ENCODE assay signal across 8 cellular contexts in the genomic region with DNA sequence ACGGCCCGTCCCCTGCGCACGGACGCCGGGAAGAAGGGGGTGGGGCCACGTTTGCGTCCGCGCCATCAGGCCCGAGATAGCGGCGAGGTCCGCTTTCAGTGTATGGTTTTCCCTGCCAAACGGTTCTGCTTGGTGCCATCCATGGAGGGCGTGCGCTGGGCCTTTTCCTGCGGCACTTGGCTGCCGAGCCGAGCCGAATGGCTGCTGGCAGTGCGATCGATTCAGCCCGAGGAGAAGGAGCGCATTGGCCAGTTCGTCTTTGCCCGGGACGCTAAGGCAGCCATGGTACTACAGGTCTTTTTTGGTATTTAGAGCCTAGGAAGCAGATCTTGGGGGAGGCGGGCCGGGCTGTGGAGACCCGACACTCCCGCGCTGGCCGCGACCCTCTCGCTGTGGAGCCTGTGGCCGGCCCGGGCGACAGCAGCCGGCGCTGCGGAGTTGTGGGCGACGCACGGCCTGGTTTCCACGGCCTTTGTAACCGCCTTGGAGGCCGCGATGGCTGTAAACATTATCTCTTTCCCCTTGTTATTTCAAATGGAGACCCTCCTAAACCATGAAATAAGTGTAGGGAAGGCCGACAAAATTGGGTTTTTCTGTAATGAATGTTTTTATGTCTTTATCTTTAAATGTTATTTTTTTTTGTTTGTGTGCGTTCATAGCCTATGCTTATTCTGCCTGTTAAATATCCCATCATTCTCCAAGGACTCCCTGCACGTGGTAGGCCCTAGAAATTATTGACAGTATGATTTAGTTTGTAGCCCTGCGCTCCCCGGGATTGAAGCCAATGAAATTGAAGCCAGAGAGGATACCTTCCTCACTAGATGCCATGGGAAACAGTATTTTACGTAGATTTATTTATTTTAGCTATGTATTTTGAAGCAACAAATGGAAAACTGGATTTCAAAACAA. TPM values are rescaled to one million over a fixed set of nuclear protein-coding genes. Genes with fewer than 3 reads are reported as not detected.
DNase-seq lines count a peak whose midpoint lies in the region; ATAC-seq, FAIRE-seq and TF ChIP-seq lines count a peak whose summit lies in the region.

A gene with protein sequence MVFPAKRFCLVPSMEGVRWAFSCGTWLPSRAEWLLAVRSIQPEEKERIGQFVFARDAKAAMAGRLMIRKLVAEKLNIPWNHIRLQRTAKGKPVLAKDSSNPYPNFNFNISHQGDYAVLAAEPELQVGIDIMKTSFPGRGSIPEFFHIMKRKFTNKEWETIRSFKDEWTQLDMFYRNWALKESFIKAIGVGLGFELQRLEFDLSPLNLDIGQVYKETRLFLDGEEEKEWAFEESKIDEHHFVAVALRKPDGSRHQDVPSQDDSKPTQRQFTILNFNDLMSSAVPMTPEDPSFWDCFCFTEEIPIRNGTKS (plus strand): TSS at position 54 of the 909 bp plus-strand sequence. CDS start 49 bp downstream, at position 103.

- TF ChIP-seq EP300 in HepG2 (IDR thresholded peaks at IDR 0.05; ENCODE audit: low read depth in 2 of 2, low read length in 2 of 2) (no peak), HepG2 (CRISPR knock-in tag; IDR thresholded peaks at IDR 0.05; ENCODE audit: borderline replicate concordance) (no peak)

- H3K4me3 ChIP-seq in HepG2 (replicated peaks in 1 of 3; ENCODE audit: insufficient read depth in 1 of 3, low read depth in 2 of 3, low read length in 3 of 3) = peak within 1 kb of the TSS; percentile 88 to 93 (median 90)
- peak within 1 kb of the TSS; percentile 97 to 99 for H3K4me3 ChIP-seq in stomach smooth muscle (ENCODE audit: low read length in 2 of 2)

- intact Hi-C loops in dendritic cell treated with granulocyte-macrophage colony-stimulating factor and Interleukin-4, amounts not matched to agents 40 ng/mL and 50 ng/mL, for 4 days (cut with micrococcal nuclease) = loop anchor here (1.0 kb wide), 1 partner anchor 56 kb away; a partner anchor contains a TSS
- intact Hi-C loops in HepG2 (cut with micrococcal nuclease; ENCODE audit: unreplicated experiment) = loop anchor here (1.0 to 10.0 kb wide), 3 partner anchors 56 to 1117 kb away; a partner anchor contains a TSS

- TF ChIP-seq POLR2A in HepG2 (IDR thresholded peaks at IDR 0.05; ENCODE audit: insufficient read depth in 1 of 2, low read depth in 2 of 2, low read length in 2 of 2) = peak; percentile 50 to 78

- no peak for TF ChIP-seq RAD21 in HepG2 (CRISPR knock-in tag; IDR thresholded peaks at IDR 0.05)

- peak within 1 kb of the TSS; percentile 61 for H2AFZ ChIP-seq in HepG2 (ENCODE audit: low read length)

- peak within 1 kb of the TSS; percentile 96 for H3K27ac Mint-ChIP-seq in dendritic cell treated with granulocyte-macrophage colony-stimulating factor and Interleukin-4, amounts not matched to agents 40 ng/mL and 50 ng/mL, for 4 days

- 0% methylated on average over 18 of the region's 55 CpGs for WGBS in HepG2 (ENCODE audit: low lambda C conversion rate)

- H3K4me1 ChIP-seq in HepG2 (ENCODE audit: insufficient read depth, low read length) = peaks cover 49% of the 10 kb centered on the region
- H3K4me1 ChIP-seq in stomach smooth muscle (ENCODE audit: control insufficient read depth, insufficient read depth, low read length) = peaks cover 7% of the 10 kb centered on the region

- H3K79me2 ChIP-seq in HepG2 (ENCODE audit: insufficient read depth, low read length) = peaks cover 46% of the 10 kb centered on the region

- peak within 1 kb of the TSS; percentile 83 for H3K4me2 ChIP-seq in HepG2 (ENCODE audit: low read depth, low read length)

- no peak for TF ChIP-seq CTCF in HepG2 (CRISPR knock-in tag; IDR thresholded peaks at IDR 0.05)

- H3K4me1 Mint-ChIP-seq in dendritic cell treated with granulocyte-macrophage colony-stimulating factor and Interleukin-4, amounts not matched to agents 40 ng/mL and 50 ng/mL, for 4 days (ENCODE audit: low read depth) = peaks cover 33% of the 10 kb centered on the region

- TSS peak; percentile 63 for BruUV-seq in HepG2 (replicated peaks; lab: Mats Ljungman, UMichigan)

- CTCF ChIA-PET in HepG2 (lab: Yijun Ruan, JAX; ENCODE audit: low intra/inter-chr PET ratio, low total read pairs) = no interaction called here

- H3K9ac ChIP-seq in HepG2 (ENCODE audit: insufficient read depth, low read depth, low read length) (peak within 1 kb of the TSS; percentile 98), stomach smooth muscle (ENCODE audit: low read length in 2 of 2) (peak within 1 kb of the TSS; percentile 91 to 97)

- peaks cover 2 to 25% of the 10 kb centered on the region in 2 experiments for H3K36me3 ChIP-seq in HepG2 (replicated peaks in 1 of 2; ENCODE audit: control insufficient read depth in 1 of 2, insufficient read depth in 2 of 2, low read length in 2 of 2)
- H3K36me3 ChIP-seq in stomach smooth muscle (ENCODE audit: control insufficient read depth in 2 of 2, insufficient read depth in 2 of 2, low read length in 2 of 2) = peaks cover 4 to 21% of the 10 kb centered on the region in 2 donors

- POLR2A ChIA-PET in HepG2 (lab: Yijun Ruan, JAX) = interaction anchor here (0.6 to 1.5 kb wide), 12 partner anchors 8 to 1380 kb away, joined by 3 to 13 read pairs (median 3); a partner anchor contains a TSS

- peaks cover 47% of the 10 kb centered on the region for H3K36me3 Mint-ChIP-seq in dendritic cell treated with granulocyte-macrophage colony-stimulating factor and Interleukin-4, amounts not matched to agents 40 ng/mL and 50 ng/mL, for 4 days (ENCODE audit: low read depth)

- H3K4me3 Mint-ChIP-seq in dendritic cell treated with granulocyte-macrophage colony-stimulating factor and Interleukin-4, amounts not matched to agents 40 ng/mL and 50 ng/mL, for 4 days = peak within 1 kb of the TSS; percentile 96

- in situ Hi-C loops in HepG2 (cut with HindIII; ENCODE audit: extremely low pct_ligation_motif_present, low pct_unique_long_range_greater_than_20kb) = loop anchor here (5.0 kb wide), 1 partner anchor 56 kb away; a partner anchor contains a TSS

- peaks cover 6% of the 10 kb centered on the region; the same call in 1 of the 2 replicates for H4K20me1 ChIP-seq in HepG2 (ENCODE audit: insufficient read depth, low read length)

- FAIRE-seq in HepG2 (lab: Jason Lieb, UNC) = no peak

- H3K27ac ChIP-seq in HepG2 (ENCODE audit: extremely low read length, insufficient read depth, low read length) = peak within 1 kb of the TSS; percentile 97
- peak within 1 kb of the TSS; percentile 91 for H3K27ac ChIP-seq in stomach smooth muscle (ENCODE audit: low read length)

- H3K27me3 Mint-ChIP-seq in dendritic cell treated with granulocyte-macrophage colony-stimulating factor and Interleukin-4, amounts not matched to agents 40 ng/mL and 50 ng/mL, for 4 days = no peaks in the 10 kb centered on the region

- DNase-seq in DMS 273 (lab: John Stamatoyannopoulos, UW; ENCODE audit: unreplicated experiment) (peak; percentile 55), DMS 273 treated with DMSO at 0.1 percent for 48 hours (lab: John Stamatoyannopoulos, UW) (no peak), RKO (ENCODE audit: low spot score) (peak; percentile 67), HepG2 (ENCODE audit: low spot score) (peak; percentile 46)

- H3K9me3 Mint-ChIP-seq in dendritic cell treated with granulocyte-macrophage colony-stimulating factor and Interleukin-4, amounts not matched to agents 40 ng/mL and 50 ng/mL, for 4 days = no peaks in the 10 kb centered on the region

- H3K27me3 ChIP-seq in HepG2 (ENCODE audit: control insufficient read depth in 1 of 2, insufficient read depth in 2 of 2, low read length in 2 of 2) = no peaks in the 10 kb centered on the region; a peak in 1 of 5 replicates
- H3K27me3 ChIP-seq in stomach smooth muscle (ENCODE audit: control insufficient read depth in 1 of 2, insufficient read depth in 2 of 2, low read length in 2 of 2) = no peaks in the 10 kb centered on the region

- H3K9me3 ChIP-seq in HepG2 (ENCODE audit: low read length) (no peaks in the 10 kb centered on the region), stomach smooth muscle (ENCODE audit: control insufficient read depth in 2 of 2, low read length in 2 of 2) (no peaks in the 10 kb centered on the region)

- ATAC-seq in GM19468 (IDR thresholded peaks at IDR 0.05; ENCODE audit: extremely low read depth, unreplicated experiment) (peak; percentile 0), HG03558 (IDR thresholded peaks at IDR 0.05; ENCODE audit: extremely low read depth, unreplicated experiment) (peak; percentile 0), HepG2 (peak; percentile 40)

TF ChIP-seq in HepG2, 621 proteins besides CTCF, POLR2A, EP300 and RAD21 (continues in another document):
- TF ChIP-seq NFRKB (IDR thresholded peaks at IDR 0.05) = no peak
- TF ChIP-seq, protein P1, sequence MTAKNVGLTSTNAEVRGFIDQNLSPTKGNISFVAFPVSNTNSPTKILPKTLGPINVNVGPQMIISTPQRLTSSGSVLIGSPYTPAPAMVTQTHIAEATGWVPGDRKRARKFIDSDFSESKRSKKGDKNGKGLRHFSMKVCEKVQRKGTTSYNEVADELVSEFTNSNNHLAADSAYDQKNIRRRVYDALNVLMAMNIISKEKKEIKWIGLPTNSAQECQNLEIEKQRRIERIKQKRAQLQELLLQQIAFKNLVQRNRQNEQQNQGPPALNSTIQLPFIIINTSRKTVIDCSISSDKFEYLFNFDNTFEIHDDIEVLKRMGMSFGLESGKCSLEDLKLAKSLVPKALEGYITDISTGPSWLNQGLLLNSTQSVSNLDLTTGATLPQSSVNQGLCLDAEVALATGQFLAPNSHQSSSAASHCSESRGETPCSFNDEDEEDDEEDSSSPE (CRISPR knock-in tag; IDR thresholded peaks at IDR 0.05) = peak; percentile 59

RNA-seq across cellular contexts. Expression of the gene that starts here (rescaled TPM):
- 43.7 and 80.2 TPM in 2 replicates for total RNA-seq in HepG2 (2016; rRNA removed; fragmentation: Illumina TruSeq; extraction: Trizol)
- total RNA-seq in HepG2 (2016; cell fraction: cytosol; rRNA removed; fragmentation: Illumina TruSeq; extraction: Trizol; ENCODE audit: low read depth) = 3.1 and 3.5 TPM in 2 replicates
- total RNA-seq in HepG2 (2016; cell fraction: insoluble cytoplasmic fraction; rRNA removed; fragmentation: Illumina TruSeq; extraction: Trizol) = 46.3 and 90.6 TPM in 2 replicates
- 13.5 and 15.0 TPM in 2 replicates for total RNA-seq in HepG2 (2016; cell fraction: membrane; rRNA removed; fragmentation: Illumina TruSeq; extraction: Trizol)
- 26.3 and 30.1 TPM in 2 replicates for total RNA-seq in HepG2 (2016; cell fraction: nucleus; rRNA removed; fragmentation: Illumina TruSeq; extraction: Trizol)
- polyA plus RNA-seq in HepG2 (2011; rRNA removed) = 17.2 and 20.2 TPM in 2 replicates
- polyA plus RNA-seq in HepG2 (2011; cell fraction: cytosol; rRNA removed) = 11.5 and 14.9 TPM in 2 replicates
- polyA plus RNA-seq in HepG2 (2011; cell fraction: nucleus; rRNA removed) = 5.5 and 8.0 TPM in 2 replicates
- polyA plus RNA-seq in HepG2 (2012) = 20.8 and 29.1 TPM in 2 replicates
- 2.0 and 2.9 TPM in 2 replicates for polyA plus RNA-seq in HepG2 (2016; cell fraction: cytosol; fragmentation: Illumina TruSeq; extraction: Trizol; ENCODE audit: low read depth)
- 71.2 and 77.4 TPM in 2 replicates for polyA plus RNA-seq in HepG2 (2016; cell fraction: insoluble cytoplasmic fraction; fragmentation: Illumina TruSeq; extraction: Trizol; ENCODE audit: low read depth)
- polyA plus RNA-seq in HepG2 (2016; cell fraction: membrane; fragmentation: Illumina TruSeq; extraction: Trizol; ENCODE audit: low read depth) = 6.2 and 7.0 TPM in 2 replicates
- polyA plus RNA-seq in HepG2 (2016; cell fraction: nucleus; fragmentation: Illumina TruSeq; extraction: Trizol; ENCODE audit: insufficient read depth, low read depth) = 28.1 and 28.7 TPM in 2 replicates
- polyA minus RNA-seq in HepG2 (2011; rRNA and poly(A)+ RNA removed; ENCODE audit: low replicate concordance) = 18.1 and 47.8 TPM in 2 replicates
- 24.5 and 26.0 TPM in 2 replicates for polyA minus RNA-seq in HepG2 (2011; cell fraction: cytosol; rRNA and poly(A)+ RNA removed)
- polyA minus RNA-seq in HepG2 (2011; cell fraction: nucleus; rRNA and poly(A)+ RNA removed) = 31.3 and 31.5 TPM in 2 replicates
